Comparison of ENCODE assay signal across 19 cellular contexts in genomic region chr4:24416293-24416692, GRCh38.
"Had no signal": no experiment of that assay in that cellular context is flagged by ENCODE, and none has a peak within 500 bp of the region (broad histone marks: within the 10 kb centered on the region; RNA-seq: fewer than 3 reads in every experiment).

No MANE protein-coding gene starts in this region.

- H3K36me3 Mint-ChIP-seq: mesothelial cell of epicardium; natural killer cell; stimulated activated memory B cell treated with anti-CD40 and anti-IgM and Interleukin-4, amounts not matched to agents 10 μg/mL and 1 μg/mL and 100 μg/mL, for 72 hours had no signal

- H3K36me3 ChIP-seq: ovary, right lobe of liver, tibial nerve, upper lobe of right lung, vagina had no signal

- H3K9me3 ChIP-seq: ovary, right lobe of liver, testis, tibial nerve, upper lobe of right lung, vagina had no signal

- H3K27me3 ChIP-seq: dorsolateral prefrontal cortex, ovary, right lobe of liver, testis, tibial nerve, upper lobe of right lung, vagina had no signal

- FAIRE-seq: frontal cortex had no signal

- ATAC-seq: natural killer cell; stimulated activated memory B cell treated with anti-CD40 and anti-IgM and Interleukin-4, amounts not matched to agents 10 μg/mL and 1 μg/mL and 100 μg/mL, for 72 hours; upper lobe of right lung had no signal

- H3K4me3 ChIP-seq: dorsolateral prefrontal cortex, ovary, right lobe of liver, testis, tibial nerve, upper lobe of right lung, vagina had no signal

- H3K27ac Mint-ChIP-seq: mesothelial cell of epicardium; natural killer cell; stimulated activated memory B cell treated with anti-CD40 and anti-IgM and Interleukin-4, amounts not matched to agents 10 μg/mL and 1 μg/mL and 100 μg/mL, for 72 hours; stimulated activated naive CD8-positive, alpha-beta T cell treated with anti-CD3 and anti-CD28 coated beads, Interleukin-15, Interleukin-2, amounts not matched to agents 100 ng/mL and 50 ng/mL, for 24 hours had no signal

- H3K4me1 ChIP-seq: testis, upper lobe of right lung had no signal

- H3K27ac ChIP-seq: dorsolateral prefrontal cortex, ovary, right lobe of liver, testis, tibial nerve, upper lobe of right lung, vagina had no signal

- H3K4me3 Mint-ChIP-seq: mesothelial cell of epicardium; natural killer cell; neural crest cell; stimulated activated memory B cell treated with anti-CD40 and anti-IgM and Interleukin-4, amounts not matched to agents 10 μg/mL and 1 μg/mL and 100 μg/mL, for 72 hours; stimulated activated naive CD8-positive, alpha-beta T cell treated with anti-CD3 and anti-CD28 coated beads, Interleukin-15, Interleukin-2, amounts not matched to agents 100 ng/mL and 50 ng/mL, for 24 hours had no signal

- DNase-seq: cortex of kidney; dorsolateral prefrontal cortex; effector CD8-positive, alpha-beta T cell; islet precursor cell; natural killer cell; nucleus accumbens; ovary; right lobe of liver; stimulated activated CD4-positive, alpha-beta T cell treated with anti-CD3 and anti-CD28 coated beads, Interleukin-1b, Interleukin-23, amount 100 ng/mL, for 48 hours; stimulated activated CD4-positive, alpha-beta T cell treated with anti-CD3 and anti-CD28 coated beads, Interleukin-4, amount 100 ng/mL, for 24 hours; testis; upper lobe of right lung had no signal

- H3K9me3 Mint-ChIP-seq: mesothelial cell of epicardium; natural killer cell; neural crest cell; stimulated activated memory B cell treated with anti-CD40 and anti-IgM and Interleukin-4, amounts not matched to agents 10 μg/mL and 1 μg/mL and 100 μg/mL, for 72 hours; stimulated activated naive CD8-positive, alpha-beta T cell treated with anti-CD3 and anti-CD28 coated beads, Interleukin-15, Interleukin-2, amounts not matched to agents 100 ng/mL and 50 ng/mL, for 24 hours had no signal
